1 cellular context compared by ENCODE assay signal in genomic region chr7:101826081-101826835, GRCh38.
TF ChIP-seq lines count a peak whose summit lies in the region.

No MANE protein-coding gene starts in this region.

TF ChIP-seq in HepG2, 621 proteins besides CTCF, POLR2A, EP300 and RAD21:
- 0 out of 2 replicates have a peak, but pooled peaks have one; percentile 24 for TF ChIP-seq ZNF770 (CRISPR knock-in tag; IDR thresholded peaks at IDR 0.05)
- TF ChIP-seq POLR2AphosphoS5 (IDR thresholded peaks at IDR 0.05; ENCODE audit: low read depth, low read length) = no peak
